ENCODE assay signal across 1 cellular context in the genomic region with DNA sequence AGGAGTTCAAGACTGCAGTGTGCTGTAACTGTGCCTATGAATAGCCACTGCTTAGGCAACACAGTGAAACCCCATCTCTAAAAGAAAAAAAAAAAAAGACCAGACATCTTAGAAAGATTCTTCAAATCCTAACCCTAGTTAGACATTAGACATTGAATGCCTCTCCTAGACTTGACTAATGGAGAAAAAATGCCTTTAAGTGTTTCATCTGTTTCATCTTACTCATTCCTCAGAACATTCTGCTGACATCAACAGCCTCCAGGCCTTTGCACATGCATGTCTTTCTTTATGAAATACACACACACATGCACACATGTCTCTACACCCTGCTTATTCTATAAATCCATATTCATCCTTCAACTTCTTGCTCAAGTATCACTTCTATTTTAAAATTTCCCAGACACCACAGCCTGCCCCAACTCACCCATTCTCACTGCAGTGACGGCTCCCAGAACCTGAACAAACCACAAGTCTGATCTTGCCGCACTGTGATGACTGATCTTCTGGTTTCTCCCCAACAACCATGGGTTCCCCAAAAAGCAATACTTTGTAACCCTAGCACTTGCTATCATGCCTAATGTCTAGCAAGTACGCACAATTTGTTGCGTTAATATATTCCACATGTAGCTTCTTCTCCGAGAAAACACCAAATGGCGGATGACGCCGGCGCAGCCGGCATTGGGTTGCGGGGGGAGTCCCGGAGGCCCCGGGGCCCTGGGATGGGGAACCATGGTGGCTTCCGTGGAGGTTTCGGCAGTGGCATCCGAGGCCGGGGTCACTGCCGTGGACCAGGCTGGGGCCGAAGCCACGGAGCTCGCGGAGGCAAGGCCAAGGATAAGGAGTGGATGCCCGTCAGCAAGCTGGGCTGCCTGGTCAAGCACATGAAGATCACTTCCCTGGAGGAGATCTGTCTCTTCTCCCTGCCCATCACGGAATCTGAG.
TF ChIP-seq lines count a peak whose summit lies in the region.

No MANE protein-coding gene starts in this region.

TF ChIP-seq in IMR-90, 13 proteins besides CTCF, POLR2A, EP300 and RAD21:
- TF ChIP-seq RFX5 (IDR thresholded peaks at IDR 0.05; ENCODE audit: low read depth, low read length), result no peak
- no peak for TF ChIP-seq ELK1 (IDR thresholded peaks at IDR 0.05; ENCODE audit: borderline replicate concordance, low read depth, low read length)
- TF ChIP-seq CHD1 (IDR thresholded peaks at IDR 0.05; ENCODE audit: low read depth, low read length), result no peak
- TF ChIP-seq MAZ (IDR thresholded peaks at IDR 0.05; ENCODE audit: borderline replicate concordance, low read depth, low read length), result no peak
